In the genomic region with DNA sequence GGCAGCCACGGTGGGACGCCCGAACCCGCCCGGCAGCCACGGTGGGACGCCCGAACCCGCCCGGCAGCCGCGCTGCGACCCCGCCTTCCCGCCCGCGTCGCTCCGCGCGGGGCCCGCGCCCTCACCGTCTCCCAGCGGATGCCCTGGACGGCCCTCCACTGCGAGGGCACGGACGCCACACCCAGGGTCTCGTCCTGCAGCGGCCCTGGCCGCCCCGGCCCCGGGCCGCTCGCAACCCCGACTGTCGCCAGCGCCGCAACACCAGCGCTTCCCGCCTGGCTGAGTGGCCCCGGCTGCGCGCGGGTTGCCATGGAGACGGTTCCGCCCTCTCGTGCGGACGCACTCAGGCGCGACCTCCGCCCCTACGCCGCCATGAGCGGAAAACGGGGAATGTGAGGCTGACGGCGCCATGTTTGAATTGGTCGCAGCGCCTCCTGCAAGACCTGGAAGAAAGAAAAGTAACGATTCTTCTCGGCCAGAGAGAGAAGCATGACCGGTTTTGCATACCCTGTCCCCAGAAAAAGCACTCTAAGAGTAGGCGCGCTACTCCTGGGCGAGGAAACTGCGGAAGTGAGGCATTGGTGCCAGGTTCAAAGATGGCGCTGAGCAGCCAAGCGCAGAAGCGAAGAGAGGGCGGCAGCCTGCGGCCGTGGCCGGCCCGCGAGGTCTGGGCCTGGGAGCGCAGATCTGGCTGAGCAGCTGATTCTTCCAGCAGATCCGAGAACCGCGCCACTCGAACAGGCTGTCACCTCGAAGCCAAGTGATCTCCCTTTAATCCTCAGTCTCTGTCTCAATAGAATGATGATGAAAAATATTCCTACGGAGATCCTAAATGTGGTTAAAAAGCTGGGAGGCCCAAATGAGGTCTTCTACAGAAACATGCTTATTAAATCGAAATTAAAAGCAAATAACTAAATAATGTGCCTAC, we compare ENCODE assay signal across 1 cellular context.
TF ChIP-seq lines count a peak whose summit lies in the region.

A gene (minus strand): TSS at position 432 of the 928 bp plus-strand sequence. CDS start 121 bp downstream, at position 311.

TF ChIP-seq in SK-N-SH, 30 proteins besides CTCF, POLR2A, EP300 and RAD21 (continued from another document):
- TF ChIP-seq, protein P1, sequence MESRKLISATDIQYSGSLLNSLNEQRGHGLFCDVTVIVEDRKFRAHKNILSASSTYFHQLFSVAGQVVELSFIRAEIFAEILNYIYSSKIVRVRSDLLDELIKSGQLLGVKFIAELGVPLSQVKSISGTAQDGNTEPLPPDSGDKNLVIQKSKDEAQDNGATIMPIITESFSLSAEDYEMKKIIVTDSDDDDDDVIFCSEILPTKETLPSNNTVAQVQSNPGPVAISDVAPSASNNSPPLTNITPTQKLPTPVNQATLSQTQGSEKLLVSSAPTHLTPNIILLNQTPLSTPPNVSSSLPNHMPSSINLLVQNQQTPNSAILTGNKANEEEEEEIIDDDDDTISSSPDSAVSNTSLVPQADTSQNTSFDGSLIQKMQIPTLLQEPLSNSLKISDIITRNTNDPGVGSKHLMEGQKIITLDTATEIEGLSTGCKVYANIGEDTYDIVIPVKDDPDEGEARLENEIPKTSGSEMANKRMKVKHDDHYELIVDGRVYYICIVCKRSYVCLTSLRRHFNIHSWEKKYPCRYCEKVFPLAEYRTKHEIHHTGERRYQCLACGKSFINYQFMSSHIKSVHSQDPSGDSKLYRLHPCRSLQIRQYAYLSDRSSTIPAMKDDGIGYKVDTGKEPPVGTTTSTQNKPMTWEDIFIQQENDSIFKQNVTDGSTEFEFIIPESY (IDR thresholded peaks at IDR 0.05; ENCODE audit: borderline replicate concordance, low read depth): no peak
- TF ChIP-seq SIN3A (IDR thresholded peaks at IDR 0.05; ENCODE audit: borderline replicate concordance, low read depth, low read length) (peak; percentile 49; the same call in 1 of the 2 replicates), TCF12 (IDR thresholded peaks at IDR 0.05) (no peak)
- TF ChIP-seq, protein P2, sequence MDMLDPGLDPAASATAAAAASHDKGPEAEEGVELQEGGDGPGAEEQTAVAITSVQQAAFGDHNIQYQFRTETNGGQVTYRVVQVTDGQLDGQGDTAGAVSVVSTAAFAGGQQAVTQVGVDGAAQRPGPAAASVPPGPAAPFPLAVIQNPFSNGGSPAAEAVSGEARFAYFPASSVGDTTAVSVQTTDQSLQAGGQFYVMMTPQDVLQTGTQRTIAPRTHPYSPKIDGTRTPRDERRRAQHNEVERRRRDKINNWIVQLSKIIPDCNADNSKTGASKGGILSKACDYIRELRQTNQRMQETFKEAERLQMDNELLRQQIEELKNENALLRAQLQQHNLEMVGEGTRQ (IDR thresholded peaks at IDR 0.05; ENCODE audit: borderline replicate concordance, low read depth, low read length): no peak
